In genomic region chr11:69479591-69480271, GRCh38 we compare ENCODE assay signal across 17 cellular contexts. TPM values are rescaled to one million over a fixed set of nuclear protein-coding genes. Genes with fewer than 3 reads are reported as not detected.
DNase-seq lines count a peak whose midpoint lies in the region; ATAC-seq and TF ChIP-seq lines count a peak whose summit lies in the region.
"Had no signal": no experiment of that assay in that cellular context is flagged by ENCODE, and none has a peak within 500 bp of the region (broad histone marks: within the 10 kb centered on the region; RNA-seq: fewer than 3 reads in every experiment).

No MANE protein-coding gene starts in this region.

- H3K27ac Mint-ChIP-seq in Calu3 (ENCODE audit: unreplicated experiment) (peak overlapping the region; percentile 13), CD14-positive monocyte (no peak overlapping the region)
- H3K27ac Mint-ChIP-seq: stimulated activated naive CD8-positive, alpha-beta T cell treated with anti-CD3 and anti-CD28 coated beads, Interleukin-15, Interleukin-2, amounts not matched to agents 100 ng/mL and 50 ng/mL, for 24 hours had no signal

- H3K36me3 Mint-ChIP-seq in Calu3 (ENCODE audit: insufficient read depth, unreplicated experiment) (peaks cover 9% of the 10 kb centered on the region), CD14-positive monocyte (no peaks in the 10 kb centered on the region)

- H3K4me2 ChIP-seq in hepatocyte: peak overlapping the region; percentile 75

- peak overlapping the region; percentile 51 for H3K4me3 Mint-ChIP-seq in Calu3 (ENCODE audit: low read depth, unreplicated experiment)
- H3K4me3 Mint-ChIP-seq in CD14-positive monocyte: no peak overlapping the region
- H3K4me3 Mint-ChIP-seq: stimulated activated naive CD8-positive, alpha-beta T cell treated with anti-CD3 and anti-CD28 coated beads, Interleukin-15, Interleukin-2, amounts not matched to agents 100 ng/mL and 50 ng/mL, for 24 hours had no signal

- no peaks in the 10 kb centered on the region for H3K27me3 ChIP-seq in body of pancreas
- H3K27me3 ChIP-seq in hepatocyte: no peaks in the 10 kb centered on the region
- no peaks in the 10 kb centered on the region for H3K27me3 ChIP-seq in prostate gland (replicated peaks; ENCODE audit: insufficient read depth)
- H3K27me3 ChIP-seq: SJCRH30 had no signal

- peaks cover 17% of the 10 kb centered on the region for H3K4me1 Mint-ChIP-seq in Calu3 (ENCODE audit: low read depth, unreplicated experiment)
- no peaks in the 10 kb centered on the region for H3K4me1 Mint-ChIP-seq in CD14-positive monocyte

- H3K27ac ChIP-seq in body of pancreas (peak overlapping the region in 2 of 4 donors; percentile 36 to 40), hepatocyte (peak overlapping the region; percentile 99), prostate gland (no peak overlapping the region)
- H3K27ac ChIP-seq: SJCRH30 had no signal

- H3K9me3 Mint-ChIP-seq in Calu3 (ENCODE audit: low read depth, unreplicated experiment) (no peaks in the 10 kb centered on the region), CD14-positive monocyte (no peaks in the 10 kb centered on the region)
- H3K9me3 Mint-ChIP-seq: stimulated activated naive CD8-positive, alpha-beta T cell treated with anti-CD3 and anti-CD28 coated beads, Interleukin-15, Interleukin-2, amounts not matched to agents 100 ng/mL and 50 ng/mL, for 24 hours had no signal

- TF ChIP-seq POLR2A in body of pancreas (IDR thresholded peaks at IDR 0.05): no peak
- no peak for TF ChIP-seq POLR2A in prostate gland (IDR thresholded peaks at IDR 0.05)

- H3K4me3 ChIP-seq in body of pancreas (no peak overlapping the region), hepatocyte (no peak overlapping the region), prostate gland (no peak overlapping the region)
- H3K4me3 ChIP-seq: SJCRH30 had no signal

- H3K36me3 ChIP-seq in body of pancreas (replicated peaks in 1 of 2; ENCODE audit: insufficient read depth in 1 of 2, low read depth in 2 of 2): no peaks in the 10 kb centered on the region
- H3K36me3 ChIP-seq in hepatocyte (replicated peaks; ENCODE audit: insufficient read depth, low read depth): no peaks in the 10 kb centered on the region
- H3K36me3 ChIP-seq in prostate gland: no peaks in the 10 kb centered on the region
- H3K36me3 ChIP-seq: SJCRH30 had no signal

- H3K9me3 ChIP-seq in body of pancreas: no peaks in the 10 kb centered on the region
- H3K9me3 ChIP-seq in hepatocyte (ENCODE audit: low read depth): no peaks in the 10 kb centered on the region
- H3K9me3 ChIP-seq in prostate gland: no peaks in the 10 kb centered on the region
- H3K9me3 ChIP-seq: SJCRH30 had no signal

- no peak overlapping the region for H2AFZ ChIP-seq in hepatocyte

- no peaks in the 10 kb centered on the region for H3K9me2 ChIP-seq in hepatocyte (replicated peaks; ENCODE audit: insufficient read depth)

- peak; percentile 54 for ATAC-seq in body of pancreas

- intact Hi-C loops in Calu3 (cut with micrococcal nuclease; ENCODE audit: unreplicated experiment) (no loop called here), body of pancreas (cut with DNase I) (no loop called here), prostate gland (cut with DNase I) (no loop called here), CD14-positive monocyte (cut with micrococcal nuclease) (no loop called here)

- CTCF ChIA-PET in Calu3 (lab: Charles Lee): interaction anchor here (0.7 to 1.4 kb wide), 3 partner anchors 19 to 197 kb away, joined by 3 to 6 read pairs (median 4); no protein-coding TSS in a partner anchor

- TF ChIP-seq CTCF in Calu3 (IDR thresholded peaks at IDR 0.05; ENCODE audit: unreplicated experiment) (no peak), body of pancreas (IDR thresholded peaks at IDR 0.05) (no peak), hepatocyte (IDR thresholded peaks at IDR 0.05; ENCODE audit: poor library complexity) (no peak), prostate gland (IDR thresholded peaks at IDR 0.05) (no peak), CD14-positive monocyte (IDR thresholded peaks at IDR 0.05) (no peak)

- H3K4me1 ChIP-seq in body of pancreas: peaks cover 17% of the 10 kb centered on the region
- peaks cover 13% of the 10 kb centered on the region for H3K4me1 ChIP-seq in hepatocyte (ENCODE audit: insufficient read depth)
- no peaks in the 10 kb centered on the region for H3K4me1 ChIP-seq in prostate gland (replicated peaks)

- WGBS in body of pancreas, 2 donors: 30 to 34% methylated on average over 8 to 19 of the region's 19 CpGs
- WGBS in hepatocyte (ENCODE audit: low lambda C conversion rate, missing lambda C conversion rate): 57% methylated on average over 19 of the region's 19 CpGs
- WGBS in prostate gland: 49% methylated on average over 19 of the region's 19 CpGs

- H3K27me3 Mint-ChIP-seq in Calu3 (ENCODE audit: unreplicated experiment) (no peaks in the 10 kb centered on the region), CD14-positive monocyte (ENCODE audit: low read depth in 3 of 3) (peaks cover 1 to 6% (median 2%) of the 10 kb centered on the region in 3 donors)
- H3K27me3 Mint-ChIP-seq: stimulated activated naive CD8-positive, alpha-beta T cell treated with anti-CD3 and anti-CD28 coated beads, Interleukin-15, Interleukin-2, amounts not matched to agents 100 ng/mL and 50 ng/mL, for 24 hours had no signal

- DNase-seq in Calu3 (peak; percentile 50), body of pancreas (peak in 3 of 4 donors; percentile 8 to 49 (median 35)), hepatocyte (ENCODE audit: low spot score) (peak; percentile 76), prostate gland (ENCODE audit: low spot score) (peak; percentile 71), ACHN (no peak), CD14-positive monocyte (ENCODE audit: low spot score) (no peak), SKM-1 (lab: John Stamatoyannopoulos, UW; ENCODE audit: unreplicated experiment) (no peak)
- no peak for DNase-seq in activated CD4-positive, CD25-positive, alpha-beta regulatory T cell (lab: John Stamatoyannopoulos, UW)
- DNase-seq: activated CD4-positive, alpha-beta T cell treated with anti-CD3 and anti-CD28 coated beads for 48 hours; activated naive CD4-positive, alpha-beta T cell treated with anti-CD3 and anti-CD28 coated beads, Interleukin-2, amount 50 U/mL, for 16 hours; effector CD4-positive, alpha-beta T cell; H7; SJCRH30; T1000 had no signal

- BruUV-seq in Calu3 (replicated peaks; lab: Mats Ljungman, UMichigan): no TSS peak

- peaks cover 3% of the 10 kb centered on the region for H3K79me2 ChIP-seq in hepatocyte

- in situ Hi-C loops in ACHN (cut with HindIII; ENCODE audit: low pct_ligation_motif_present, low pct_unique_long_range_greater_than_20kb, low sequenced_read_pairs): no loop called here

- H4K20me1 ChIP-seq in hepatocyte (ENCODE audit: insufficient read depth, poor library complexity, severe bottlenecking): no peaks in the 10 kb centered on the region

RNA-seq across cellular contexts. Expression of gene LINC01488, which starts 1.7 kb away (rescaled TPM):
- total RNA-seq in Calu3 (2022) (not detected in 2 replicates), body of pancreas (not detected), hepatocyte (0.27 and 0.64 TPM in 2 replicates), prostate gland (not detected)
- polyA plus RNA-seq in hepatocyte (0.59 and 0.71 TPM in 2 replicates), CD14-positive monocyte (not detected)
- total RNA-seq: fibroblast of villous mesenchyme, G401, H7, SJCRH30 had no signal

Comparison
In these comparisons a context has a peak if more than half of its experiments do, and no peak if none do; other contexts are left out.
1. DNase-seq: peak in Calu3 (single experiment), body of pancreas (3 of 4), hepatocyte (single experiment) and prostate gland (single experiment); none in ACHN (single experiment), CD14-positive monocyte (single experiment), activated CD4-positive, CD25-positive, alpha-beta regulatory T cell (0 of 4) and SKM-1 (single experiment).